16 cellular contexts compared by ENCODE assay signal in genomic region chr12:128268348-128268725, GRCh38. TPM values are rescaled to one million over a fixed set of nuclear protein-coding genes. Genes with fewer than 3 reads are reported as not detected.
DNase-seq lines count a peak whose midpoint lies in the region; ATAC-seq, FAIRE-seq and TF ChIP-seq lines count a peak whose summit lies in the region.
"Had no signal": no experiment of that assay in that cellular context is flagged by ENCODE, and none has a peak within 500 bp of the region (broad histone marks: within the 10 kb centered on the region; RNA-seq: fewer than 3 reads in every experiment).

No MANE protein-coding gene starts in this region.

- no peak overlapping the region for H3K9ac ChIP-seq in iPS-15b (ENCODE audit: low read depth, low read length)

- TF ChIP-seq CTCF in GM13976 (IDR thresholded peaks at IDR 0.05; ENCODE audit: borderline replicate concordance, control extremely low read depth, extremely low read depth, insufficient read depth, missing control alignments) (no peak), prostate gland (IDR thresholded peaks at IDR 0.05) (no peak)

- H3K27me3 ChIP-seq in iPS-15b (ENCODE audit: control insufficient read depth, insufficient read depth, low read length) (peaks cover 75% of the 10 kb centered on the region), prostate gland (replicated peaks; ENCODE audit: insufficient read depth) (peaks cover 12% of the 10 kb centered on the region)

- in situ Hi-C loops in GM13976 (cut with MboI; ENCODE audit: low sequenced_read_pairs, unreplicated experiment), result no loop called here

- ATAC-seq in HG03460 (IDR thresholded peaks at IDR 0.05; ENCODE audit: unreplicated experiment), result no peak
- ATAC-seq: naive thymus-derived CD8-positive, alpha-beta T cell had no signal

- DNase-seq in GM13976 (ENCODE audit: low spot score) (peak; percentile 21), astrocyte of the hippocampus (ENCODE audit: low read depth, low spot score) (peak; percentile 1), prostate gland (ENCODE audit: low spot score) (no peak), RCC 7860 (ENCODE audit: low spot score) (no peak), NCI-H524 treated with DMSO at 0.1 percent for 48 hours (lab: John Stamatoyannopoulos, UW) (no peak), EL (no peak)
- DNase-seq: activated naive CD4-positive, alpha-beta T cell treated with anti-CD3 and anti-CD28 coated beads, Interleukin-2, amount 50 U/mL, for 16 hours; kidney; naive thymus-derived CD8-positive, alpha-beta T cell; NCI-H1048 had no signal

- H3K4me1 ChIP-seq in iPS-15b (ENCODE audit: control insufficient read depth, insufficient read depth, low read length) (peaks cover 6% of the 10 kb centered on the region), prostate gland (replicated peaks) (peaks cover 5% of the 10 kb centered on the region)
- H3K4me1 ChIP-seq: HAP-1 had no signal

- intact Hi-C loops in prostate gland (cut with DNase I), result loop anchor here (10.0 kb wide), 1 partner anchor 116 kb away; no protein-coding TSS in a partner anchor

- peak overlapping the region; percentile 60 for H3K4me3 ChIP-seq in iPS-15b (ENCODE audit: low read depth, low read length)
- peak overlapping the region; percentile 20 to 21 for H3K4me3 ChIP-seq in prostate gland
- H3K4me3 ChIP-seq: HAP-1 had no signal

- no peak for TF ChIP-seq POLR2A in prostate gland (IDR thresholded peaks at IDR 0.05)

- no peak overlapping the region for H3K27ac ChIP-seq in prostate gland

- no peaks in the 10 kb centered on the region for H3K36me3 ChIP-seq in iPS-15b (ENCODE audit: control insufficient read depth, insufficient read depth, low read length)
- no peaks in the 10 kb centered on the region for H3K36me3 ChIP-seq in prostate gland
- H3K36me3 ChIP-seq: HAP-1 had no signal

- FAIRE-seq in RCC 7860 (lab: Jason Lieb, UNC), result no peak
- FAIRE-seq: colon, HTR-8/SVneo, kidney had no signal

- 2% methylated on average over 33 of the region's 34 CpGs for WGBS in prostate gland

- H3K9me3 ChIP-seq in iPS-15b (ENCODE audit: control insufficient read depth, insufficient read depth, low read length) (no peaks in the 10 kb centered on the region), prostate gland (no peaks in the 10 kb centered on the region)
- H3K9me3 ChIP-seq: HAP-1 had no signal

RNA-seq across cellular contexts. Expression of gene TMEM132C, which starts 1.4 kb away (rescaled TPM):
- 1 to 10 TPM in 1 of 2 donors, under 1 TPM in 1; 0.46 to 5.3 TPM for total RNA-seq in prostate gland
- total RNA-seq: Daoy; naive thymus-derived CD8-positive, alpha-beta T cell had no signal

Comparison
In these comparisons a context has a peak if more than half of its experiments do, and no peak if none do; other contexts are left out.
1. DNase-seq: peak in GM13976 (single experiment) and astrocyte of the hippocampus (single experiment); none in prostate gland (single experiment), RCC 7860 (single experiment), NCI-H524 treated with DMSO at 0.1 percent for 48 hours (single experiment) and EL (single experiment).